Comparison of ENCODE assay signal across 8 cellular contexts in the genomic region with DNA sequence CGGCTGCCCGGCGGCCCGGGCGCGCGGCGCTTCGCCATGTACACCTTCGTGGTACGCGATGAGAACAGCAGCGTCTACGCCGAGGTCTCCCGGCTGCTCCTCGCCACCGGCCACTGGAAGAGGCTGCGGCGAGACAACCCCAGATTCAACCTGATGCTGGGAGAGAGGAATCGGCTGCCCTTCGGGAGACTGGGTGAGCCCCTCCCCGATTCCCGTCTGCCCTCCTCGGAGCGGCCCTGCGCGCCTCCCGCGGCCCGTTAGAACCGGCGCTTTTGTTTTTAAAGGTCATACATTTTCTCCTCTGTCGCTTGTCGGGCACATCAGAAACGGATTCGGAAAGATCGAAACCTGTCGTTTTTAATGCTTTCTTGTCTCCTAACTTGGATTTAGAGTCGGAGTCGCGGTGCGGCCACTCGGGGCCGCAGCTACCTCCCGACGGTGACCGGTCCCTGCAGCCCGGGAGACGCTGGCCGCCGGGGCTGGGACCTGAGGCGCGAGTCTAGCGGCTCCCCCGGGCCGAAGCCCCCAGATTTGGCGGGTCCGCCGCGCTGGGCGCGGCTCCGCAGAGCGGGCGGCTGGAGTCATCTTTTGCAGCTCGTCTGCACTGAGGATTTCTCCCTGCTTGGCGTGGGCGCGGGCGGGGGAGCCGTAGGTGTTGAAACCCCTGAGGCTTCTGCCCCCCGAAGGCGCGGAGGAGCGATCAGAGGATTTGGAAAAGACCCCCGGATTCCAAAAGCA. TPM values are rescaled to one million over a fixed set of nuclear protein-coding genes. Genes with fewer than 3 reads are reported as not detected.
DNase-seq lines count a peak whose midpoint lies in the region; ATAC-seq and TF ChIP-seq lines count a peak whose summit lies in the region.

No MANE protein-coding gene starts in this region.

- H3K27ac ChIP-seq in Peyer's patch (peak overlapping the region; percentile 69 to 89 (median 80)), ovary (peak overlapping the region; percentile 71 to 84)

- H3K9me3 Mint-ChIP-seq in activated naive CD4-positive, alpha-beta T cell treated with anti-CD3 and anti-CD28 coated beads, Interleukin-2, amount 50 U/mL, for 72 hours, result no peaks in the 10 kb centered on the region

- no peak for TF ChIP-seq EP300 in ovary (IDR thresholded peaks at IDR 0.05)

- peak; percentile 7 for ATAC-seq in HG03135 (IDR thresholded peaks at IDR 0.05; ENCODE audit: unreplicated experiment)
- ATAC-seq in activated naive CD4-positive, alpha-beta T cell treated with anti-CD3 and anti-CD28 coated beads, Interleukin-2, amount 50 U/mL, for 72 hours, result peak; percentile 19 to 20
- ATAC-seq in HG02798 (IDR thresholded peaks at IDR 0.05; ENCODE audit: poor library complexity, unreplicated experiment), result no peak

- H3K36me3 ChIP-seq in Peyer's patch (no peaks in the 10 kb centered on the region), ovary (no peaks in the 10 kb centered on the region)

- H3K4me3 ChIP-seq in Peyer's patch (peak overlapping the region; percentile 72 to 96 (median 79)), ovary (peak overlapping the region; percentile 85)

- TF ChIP-seq POLR2A in Peyer's patch (IDR thresholded peaks at IDR 0.05) (no peak), ovary (IDR thresholded peaks at IDR 0.05) (no peak)

- H3K27ac Mint-ChIP-seq in activated naive CD4-positive, alpha-beta T cell treated with anti-CD3 and anti-CD28 coated beads, Interleukin-2, amount 50 U/mL, for 72 hours, result peak overlapping the region; percentile 85 to 94

- WGBS in ovary, 3 donors, result 0 to 1% (median 1%) methylated on average over 74 to 77 of the region's 77 CpGs

- H3K4me1 ChIP-seq in Peyer's patch (peaks cover 0 to 14% (median 8%) of the 10 kb centered on the region in 4 donors), ovary (ENCODE audit: insufficient read depth) (peaks cover 6% of the 10 kb centered on the region)

- DNase-seq in NOMO-1 (lab: John Stamatoyannopoulos, UW; ENCODE audit: unreplicated experiment in 2 of 2) (peak; percentile 31 to 45), NOMO-1 treated with dmso at 0.1 percent for 144 hours (lab: John Stamatoyannopoulos, UW; ENCODE audit: unreplicated experiment) (no peak), Peyer's patch (peak; percentile 31 to 70 (median 49)), head of caudate nucleus (peak in 39 of 42 donors; percentile 26 to 77 (median 55)), ovary (peak; percentile 15 to 52 (median 37))
- peak; percentile 40 to 59 for DNase-seq in activated naive CD4-positive, alpha-beta T cell treated with anti-CD3 and anti-CD28 coated beads, Interleukin-2, amount 50 U/mL, for 72 hours (ENCODE audit: low spot score in 2 of 2)

- H3K27me3 ChIP-seq in Peyer's patch (no peaks in the 10 kb centered on the region), ovary (no peaks in the 10 kb centered on the region)

- H3K36me3 Mint-ChIP-seq in activated naive CD4-positive, alpha-beta T cell treated with anti-CD3 and anti-CD28 coated beads, Interleukin-2, amount 50 U/mL, for 72 hours, result peaks cover 12 to 18% of the 10 kb centered on the region in 2 donors

- H3K9me3 ChIP-seq in Peyer's patch (no peaks in the 10 kb centered on the region), ovary (no peaks in the 10 kb centered on the region)

- TF ChIP-seq CTCF in Peyer's patch (IDR thresholded peaks at IDR 0.05), result no peak
- no peak for TF ChIP-seq CTCF in ovary (IDR thresholded peaks at IDR 0.05)

- intact Hi-C loops in head of caudate nucleus (cut with DNase I), result loop anchor here (1.0 to 10.0 kb wide), 5 partner anchors 60 to 228 kb away; a partner anchor contains a TSS
- intact Hi-C loops in ovary (cut with DNase I), result loop anchor here (5.0 to 10.0 kb wide), 4 partner anchors 60 to 165 kb away; a partner anchor contains a TSS

RNA-seq across cellular contexts. Expression of a gene that starts 0.5 kb away (rescaled TPM):
- 10 to 100 TPM in 3 of 4 donors, 1 to 10 TPM in 1; 6.8 to 15.7 (median 13.2) TPM for total RNA-seq in Peyer's patch
- 10 to 100 TPM; 21.0 to 27.1 TPM for total RNA-seq in activated naive CD4-positive, alpha-beta T cell treated with anti-CD3 and anti-CD28 coated beads, Interleukin-2, amount 50 U/mL, for 72 hours
- 10 to 100 TPM in 6 of 7 donors, 1 to 10 TPM in 1; 3.7 to 23.6 (median 18.3) TPM for total RNA-seq in ovary
- 10 to 100 TPM in 1 of 2 donors, 1 to 10 TPM in 1; 5.8 to 22.4 TPM for polyA plus RNA-seq in ovary

RNA-seq across cellular contexts. Expression of a gene that starts 49.0 kb away (rescaled TPM):
- total RNA-seq in Peyer's patch (10 to 100 TPM; 16.8 to 82.5 (median 37.3) TPM), ovary (10 to 100 TPM; 10.8 to 23.5 (median 16.8) TPM)
- total RNA-seq in activated naive CD4-positive, alpha-beta T cell treated with anti-CD3 and anti-CD28 coated beads, Interleukin-2, amount 50 U/mL, for 72 hours, result 10 to 100 TPM in 1 of 2 donors, 1 to 10 TPM in 1; 7.4 to 16.1 TPM
- 1 to 10 TPM in 1 of 2 donors, under 1 TPM in 1; 0.70 to 3.3 TPM for polyA plus RNA-seq in ovary

RNA-seq across cellular contexts. Expression of a gene that starts 59.8 kb away (rescaled TPM):
- total RNA-seq in Peyer's patch (10 to 100 TPM in 2 of 4 donors, 1 to 10 TPM in 2; 7.5 to 15.8 (median 10.0) TPM), ovary (10 to 100 TPM in 6 of 7 donors, 1 to 10 TPM in 1; 7.9 to 29.9 (median 18.9) TPM)
- 10 to 100 TPM; 30.0 to 50.9 TPM for total RNA-seq in activated naive CD4-positive, alpha-beta T cell treated with anti-CD3 and anti-CD28 coated beads, Interleukin-2, amount 50 U/mL, for 72 hours
- polyA plus RNA-seq in ovary, result 10 to 100 TPM in 1 of 2 donors, 1 to 10 TPM in 1; 5.6 to 25.8 TPM
